Comparison of ENCODE assay signal across 30 cellular contexts in the genomic region with DNA sequence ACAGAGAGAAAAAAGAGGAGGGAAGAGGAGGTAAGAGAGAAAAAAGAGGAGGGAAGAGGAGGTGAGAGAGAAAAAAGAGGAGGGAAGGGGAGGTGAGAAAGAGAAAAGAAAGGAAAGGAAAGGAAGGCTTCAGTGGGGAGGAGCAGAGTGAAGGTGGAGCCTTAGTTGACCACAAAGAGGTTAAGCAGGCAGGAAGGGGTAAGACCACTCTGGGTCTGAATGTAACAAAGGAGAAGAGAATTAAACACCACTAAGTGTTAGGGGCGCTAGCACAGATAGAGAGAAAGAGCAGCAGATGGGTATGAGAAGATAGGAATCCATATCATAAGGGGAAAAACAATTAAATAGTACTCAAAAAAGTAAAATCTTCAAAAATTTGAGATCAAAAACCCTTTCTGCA.
"Had no signal": no experiment of that assay in that cellular context is flagged by ENCODE, and none has a peak within 500 bp of the region (broad histone marks: within the 10 kb centered on the region; RNA-seq: fewer than 3 reads in every experiment).

No MANE protein-coding gene starts in this region.

- H3K4me3 Mint-ChIP-seq: activated T-cell treated with anti-CD3 and anti-CD28 coated beads, Interleukin-2, amount 50 U/mL, for 24 hours; nephron had no signal

- H3K4me2 ChIP-seq: smooth muscle cell had no signal

- H3K4me1 ChIP-seq: colonic mucosa had no signal

- H3K4me3 ChIP-seq: body of pancreas, cardiac muscle cell, colonic mucosa, dorsolateral prefrontal cortex, gastrocnemius medialis, right atrium auricular region, smooth muscle cell, tibial nerve had no signal

- FAIRE-seq: keratinocyte, TTC549 had no signal

- H3K27ac Mint-ChIP-seq: activated T-cell treated with anti-CD3 and anti-CD28 coated beads, Interleukin-2, amount 50 U/mL, for 24 hours had no signal

- H3K27me3 ChIP-seq: body of pancreas, colonic mucosa, dorsolateral prefrontal cortex, gastrocnemius medialis, right atrium auricular region, tibial nerve had no signal

- H3K9me3 Mint-ChIP-seq: activated T-cell treated with anti-CD3 and anti-CD28 coated beads, Interleukin-2, amount 50 U/mL, for 24 hours; nephron had no signal

- ATAC-seq: activated CD4-positive, CD25-positive, alpha-beta regulatory T cell treated with anti-CD3 and anti-CD28 coated beads, Interleukin-2, amount 50 U/mL, for 24 hours; body of pancreas; gastrocnemius medialis; left cardiac atrium; left ventricle myocardium superior had no signal

- H3K9me3 ChIP-seq: body of pancreas, colonic mucosa, gastrocnemius medialis, right atrium auricular region, tibial nerve had no signal

- H3K36me3 ChIP-seq: cardiac muscle cell, colonic mucosa, gastrocnemius medialis, right atrium auricular region, tibial nerve had no signal

- DNase-seq: activated CD4-positive, alpha-beta T cell treated with anti-CD3 and anti-CD28 coated beads for 48 hours; activated CD4-positive, alpha-beta T cell treated with anti-CD3 and anti-CD28 coated beads, Interleukin-2, amount 50 U/mL, for 48 hours; activated CD8-positive, alpha-beta memory T cell treated with anti-CD3 and anti-CD28 coated beads, Interleukin-2, amount 50 U/mL, for 48 hours; activated gamma-delta T cell treated with Interleukin-2 at 50 U/mL for 16 hours; activated naive CD4-positive, alpha-beta T cell treated with anti-CD3 and anti-CD28 coated beads, Interleukin-2, amount 50 U/mL, for 16 hours; activated T-cell treated with anti-CD3 and anti-CD28 coated beads, Interleukin-2, amount 50 U/mL, for 24 hours; anterior cingulate cortex; body of pancreas; cerebellar nuclear complex; colonic mucosa; dorsolateral prefrontal cortex; effector memory CD4-positive, alpha-beta T cell; erythroblast; gastrocnemius medialis; head of caudate nucleus; hippocampal formation; left cardiac atrium; left ventricle myocardium superior; stimulated activated CD4-positive, alpha-beta T cell treated with anti-CD3 and anti-CD28 coated beads, Interleukin-1b, Interleukin-23, amount 100 ng/mL, for 48 hours; stimulated activated naive CD4-positive, alpha-beta T cell; T-helper 9 cell had no signal

- H3K27ac ChIP-seq: body of pancreas, cardiac muscle cell, colonic mucosa, dorsolateral prefrontal cortex, right atrium auricular region, tibial nerve, VCaP had no signal
